ENCODE assay signal across 8 cellular contexts in the genomic region with DNA sequence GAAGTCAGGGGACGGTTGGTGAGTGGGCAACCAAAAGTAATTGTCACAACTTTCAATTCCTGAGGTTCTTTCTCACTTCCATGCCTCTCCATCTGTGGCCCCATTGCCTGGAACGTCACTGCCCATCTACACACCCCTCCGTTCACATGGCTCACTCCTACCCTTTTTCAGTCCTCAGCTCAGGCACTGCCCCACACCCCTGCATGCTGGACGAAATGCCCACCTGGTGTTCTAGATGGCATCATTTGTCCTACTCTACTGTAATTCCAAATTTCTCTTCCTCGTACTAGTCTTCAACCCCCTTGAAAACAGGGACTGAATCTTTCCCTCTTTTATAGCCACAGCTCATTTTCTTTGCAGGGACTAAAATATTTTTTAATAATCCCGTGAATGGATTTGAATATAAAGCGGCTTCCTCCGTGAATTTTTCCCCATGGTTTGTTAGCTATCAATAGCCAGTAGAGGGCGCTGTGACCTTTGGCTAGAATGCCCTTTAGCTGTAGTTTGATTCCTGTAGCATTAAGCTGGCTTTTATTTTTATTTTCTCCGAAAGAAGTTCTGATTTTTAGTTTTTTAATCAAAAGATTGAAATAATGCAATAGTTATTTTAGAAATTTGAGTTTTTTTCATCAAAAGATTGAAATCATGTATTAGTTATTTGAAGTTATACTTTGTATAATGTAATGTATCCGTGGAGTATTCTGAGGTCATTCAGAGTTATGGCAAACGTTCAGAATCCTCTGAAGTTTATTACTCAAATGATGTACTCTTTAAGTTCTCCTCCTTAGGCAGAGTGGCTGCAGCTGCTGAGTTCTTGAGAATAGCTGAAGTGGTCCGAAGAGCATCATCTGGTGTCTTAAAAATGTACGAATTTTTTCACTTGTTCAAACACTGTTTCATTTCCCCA.
DNase-seq lines count a peak whose midpoint lies in the region; ATAC-seq and TF ChIP-seq lines count a peak whose summit lies in the region.

No MANE protein-coding gene starts in this region.

- H3K4me2 ChIP-seq in hepatocyte, result no peak overlapping the region

- ATAC-seq in heart left ventricle (peak in 1 of 4 donors; percentile 47), HG03196 (IDR thresholded peaks at IDR 0.05; ENCODE audit: unreplicated experiment) (peak; percentile 51)
- no peak for ATAC-seq in activated naive CD8-positive, alpha-beta T cell treated with anti-CD3 and anti-CD28 coated beads, Interleukin-2, amount 50 U/mL, for 24 hours

- no peak overlapping the region for H3K4me3 ChIP-seq in heart left ventricle
- no peak overlapping the region for H3K4me3 ChIP-seq in hepatocyte

- no peaks in the 10 kb centered on the region for H4K20me1 ChIP-seq in hepatocyte (ENCODE audit: insufficient read depth, poor library complexity, severe bottlenecking)

- peaks cover 9% of the 10 kb centered on the region for H3K27me3 Mint-ChIP-seq in activated naive CD8-positive, alpha-beta T cell treated with anti-CD3 and anti-CD28 coated beads, Interleukin-2, amount 50 U/mL, for 24 hours

- no peak overlapping the region for H3K27ac Mint-ChIP-seq in activated naive CD8-positive, alpha-beta T cell treated with anti-CD3 and anti-CD28 coated beads, Interleukin-2, amount 50 U/mL, for 24 hours

- H3K27me3 ChIP-seq in heart left ventricle (peaks cover 0 to 13% (median 0%) of the 10 kb centered on the region in 9 donors), hepatocyte (peaks cover 10% of the 10 kb centered on the region)

- no peak for TF ChIP-seq POLR2A in heart left ventricle (IDR thresholded peaks at IDR 0.05)

- no peaks in the 10 kb centered on the region for H3K9me2 ChIP-seq in hepatocyte (replicated peaks; ENCODE audit: insufficient read depth)

- H3K36me3 ChIP-seq in heart left ventricle (no peaks in the 10 kb centered on the region), hepatocyte (replicated peaks; ENCODE audit: insufficient read depth, low read depth) (no peaks in the 10 kb centered on the region)

- no peaks in the 10 kb centered on the region for H3K36me3 Mint-ChIP-seq in activated naive CD8-positive, alpha-beta T cell treated with anti-CD3 and anti-CD28 coated beads, Interleukin-2, amount 50 U/mL, for 24 hours (ENCODE audit: low read depth)

- no peak overlapping the region for H3K27ac ChIP-seq in heart left ventricle
- no peak overlapping the region for H3K27ac ChIP-seq in hepatocyte

- TF ChIP-seq CTCF in heart left ventricle (IDR thresholded peaks at IDR 0.05) (peak; percentile 72 to 93 (median 84)), hepatocyte (IDR thresholded peaks at IDR 0.05; ENCODE audit: poor library complexity) (peak; percentile 94)

- DNase-seq in heart left ventricle, result peak in 4 of 5 donors; percentile 29 to 48 (median 35)
- DNase-seq in cardiac septum (ENCODE audit: low spot score), result no peak
- peak; percentile 10 for DNase-seq in NCI-H510A (lab: John Stamatoyannopoulos, UW)
- peak; percentile 38 for DNase-seq in activated naive CD8-positive, alpha-beta T cell treated with anti-CD3 and anti-CD28 coated beads, Interleukin-2, amount 50 U/mL, for 24 hours
- peak; percentile 90 for DNase-seq in hepatocyte (ENCODE audit: low spot score)
- peak; percentile 31 for DNase-seq in smooth muscle cell of the brain vasculature (ENCODE audit: low read depth, low spot score)
- no peak for DNase-seq in activated CD4-positive, CD25-positive, alpha-beta regulatory T cell treated with anti-CD3 and anti-CD28 coated beads, Interleukin-2, amount 50 U/mL, for 72 hours

- H3K4me1 Mint-ChIP-seq in activated naive CD8-positive, alpha-beta T cell treated with anti-CD3 and anti-CD28 coated beads, Interleukin-2, amount 50 U/mL, for 24 hours, result no peaks in the 10 kb centered on the region

- no peaks in the 10 kb centered on the region for H3K9me3 ChIP-seq in heart left ventricle
- no peaks in the 10 kb centered on the region for H3K9me3 ChIP-seq in hepatocyte (ENCODE audit: low read depth)

- no peaks in the 10 kb centered on the region for H3K9me3 Mint-ChIP-seq in activated naive CD8-positive, alpha-beta T cell treated with anti-CD3 and anti-CD28 coated beads, Interleukin-2, amount 50 U/mL, for 24 hours

- whole genome bisulfite sequencing in heart left ventricle, 4 donors, result 24 to 27% (median 25%) methylated on average over 14 of the region's 14 CpGs
- WGBS in hepatocyte (ENCODE audit: low lambda C conversion rate, missing lambda C conversion rate), result 35% methylated on average over 14 of the region's 14 CpGs

- H3K4me1 ChIP-seq in heart left ventricle (no peaks in the 10 kb centered on the region), hepatocyte (ENCODE audit: insufficient read depth) (peaks cover 3% of the 10 kb centered on the region)

- no peak overlapping the region for H2AFZ ChIP-seq in hepatocyte

- H3K4me3 Mint-ChIP-seq in activated naive CD8-positive, alpha-beta T cell treated with anti-CD3 and anti-CD28 coated beads, Interleukin-2, amount 50 U/mL, for 24 hours, result no peak overlapping the region

- H3K79me2 ChIP-seq in hepatocyte, result no peaks in the 10 kb centered on the region

- intact Hi-C loops in heart left ventricle (cut with DNase I) (loop anchor here (1.0 to 10.0 kb wide), 10 partner anchors 336 to 1224 kb away; partner anchors contain the start of gene SAXO1 (in 1 of the 10)), cardiac septum (cut with DNase I) (loop anchor here (2.0 to 10.0 kb wide), 2 partner anchors 402 to 1214 kb away; no protein-coding TSS in a partner anchor)

Comparison
In these comparisons a context has a peak if more than half of its experiments do, and no peak if none do; other contexts are left out.
1. DNase-seq: peak in heart left ventricle (4 of 5), NCI-H510A (single experiment), activated naive CD8-positive, alpha-beta T cell treated with anti-CD3 and anti-CD28 coated beads, Interleukin-2, amount 50 U/mL, for 24 hours (single experiment), hepatocyte (single experiment) and smooth muscle cell of the brain vasculature (single experiment); none in cardiac septum (single experiment) and activated CD4-positive, CD25-positive, alpha-beta regulatory T cell treated with anti-CD3 and anti-CD28 coated beads, Interleukin-2, amount 50 U/mL, for 72 hours (single experiment).